2 cellular contexts compared by ENCODE assay signal in the genomic region with DNA sequence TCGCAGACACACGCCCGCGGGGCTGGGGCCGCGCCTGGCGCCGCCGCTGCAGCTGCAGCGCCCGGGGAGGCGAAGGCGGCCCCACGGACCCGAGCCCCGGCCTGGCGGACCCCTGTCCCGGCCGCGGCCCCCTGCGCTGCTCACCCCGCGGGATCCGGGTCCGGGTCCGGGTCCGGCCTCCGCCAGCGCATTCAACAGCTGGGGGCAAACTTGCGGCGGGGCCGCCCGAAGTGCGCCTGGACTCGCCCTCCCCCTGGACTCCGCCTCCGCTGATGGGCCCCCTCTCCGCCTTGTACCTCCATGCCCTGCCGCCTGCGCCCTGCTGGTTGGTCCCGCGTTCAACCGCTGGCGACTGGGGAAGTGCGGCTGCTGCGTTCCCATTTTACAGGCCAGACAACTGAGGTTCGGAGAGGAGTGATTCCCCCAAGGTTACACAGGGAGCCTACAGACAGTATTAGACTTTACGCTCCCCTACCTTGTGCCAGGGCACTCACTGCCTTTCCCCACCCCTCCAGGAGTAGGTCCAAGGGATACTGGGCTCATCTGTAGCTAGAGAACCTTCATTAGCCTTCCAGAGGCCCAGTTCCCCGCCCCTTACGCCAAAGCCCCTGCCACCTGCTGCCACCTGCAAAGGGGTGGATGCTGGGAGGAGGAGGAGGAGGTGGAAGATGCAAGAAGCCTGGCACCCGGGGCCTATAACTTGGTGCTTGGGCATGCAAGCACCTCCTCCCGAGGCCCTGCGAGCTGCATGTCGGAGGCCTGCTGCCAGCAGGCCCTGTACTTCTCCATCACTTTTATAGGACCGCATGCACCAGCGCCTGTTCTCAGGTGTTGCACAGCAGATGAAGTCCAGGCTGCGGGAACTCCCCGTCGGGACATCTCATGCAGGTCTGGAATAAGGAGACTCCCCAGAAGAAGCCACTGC.
TF ChIP-seq lines count a peak whose summit lies in the region.

No MANE protein-coding gene starts in this region.

TF ChIP-seq in neural cell, 6 proteins besides CTCF, POLR2A, EP300 and RAD21 (continued from another document):
- TF ChIP-seq, protein P1, sequence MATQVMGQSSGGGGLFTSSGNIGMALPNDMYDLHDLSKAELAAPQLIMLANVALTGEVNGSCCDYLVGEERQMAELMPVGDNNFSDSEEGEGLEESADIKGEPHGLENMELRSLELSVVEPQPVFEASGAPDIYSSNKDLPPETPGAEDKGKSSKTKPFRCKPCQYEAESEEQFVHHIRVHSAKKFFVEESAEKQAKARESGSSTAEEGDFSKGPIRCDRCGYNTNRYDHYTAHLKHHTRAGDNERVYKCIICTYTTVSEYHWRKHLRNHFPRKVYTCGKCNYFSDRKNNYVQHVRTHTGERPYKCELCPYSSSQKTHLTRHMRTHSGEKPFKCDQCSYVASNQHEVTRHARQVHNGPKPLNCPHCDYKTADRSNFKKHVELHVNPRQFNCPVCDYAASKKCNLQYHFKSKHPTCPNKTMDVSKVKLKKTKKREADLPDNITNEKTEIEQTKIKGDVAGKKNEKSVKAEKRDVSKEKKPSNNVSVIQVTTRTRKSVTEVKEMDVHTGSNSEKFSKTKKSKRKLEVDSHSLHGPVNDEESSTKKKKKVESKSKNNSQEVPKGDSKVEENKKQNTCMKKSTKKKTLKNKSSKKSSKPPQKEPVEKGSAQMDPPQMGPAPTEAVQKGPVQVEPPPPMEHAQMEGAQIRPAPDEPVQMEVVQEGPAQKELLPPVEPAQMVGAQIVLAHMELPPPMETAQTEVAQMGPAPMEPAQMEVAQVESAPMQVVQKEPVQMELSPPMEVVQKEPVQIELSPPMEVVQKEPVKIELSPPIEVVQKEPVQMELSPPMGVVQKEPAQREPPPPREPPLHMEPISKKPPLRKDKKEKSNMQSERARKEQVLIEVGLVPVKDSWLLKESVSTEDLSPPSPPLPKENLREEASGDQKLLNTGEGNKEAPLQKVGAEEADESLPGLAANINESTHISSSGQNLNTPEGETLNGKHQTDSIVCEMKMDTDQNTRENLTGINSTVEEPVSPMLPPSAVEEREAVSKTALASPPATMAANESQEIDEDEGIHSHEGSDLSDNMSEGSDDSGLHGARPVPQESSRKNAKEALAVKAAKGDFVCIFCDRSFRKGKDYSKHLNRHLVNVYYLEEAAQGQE (IDR thresholded peaks at IDR 0.05; ENCODE audit: borderline replicate concordance) = no peak
- TF ChIP-seq MXI1 (conservative IDR thresholded peaks at IDR 0.05; ENCODE audit: poor library complexity, severe bottlenecking) (no peak), SMC3 (conservative IDR thresholded peaks at IDR 0.05; ENCODE audit: poor library complexity) (no peak), TAF1 (IDR thresholded peaks at IDR 0.05; ENCODE audit: low read depth) (no peak)
TF ChIP-seq in neural cell: peak in this region for 0.

TF ChIP-seq in HEK293T, 16 proteins besides CTCF, POLR2A, EP300 and RAD21 (continued from another document):
- no peak for TF ChIP-seq FOXM1 (IDR thresholded peaks at IDR 0.05; ENCODE audit: borderline replicate concordance)
TF ChIP-seq in HEK293T: peak in this region for 0.
